ENCODE assay signal across 1 cellular context in the genomic region with DNA sequence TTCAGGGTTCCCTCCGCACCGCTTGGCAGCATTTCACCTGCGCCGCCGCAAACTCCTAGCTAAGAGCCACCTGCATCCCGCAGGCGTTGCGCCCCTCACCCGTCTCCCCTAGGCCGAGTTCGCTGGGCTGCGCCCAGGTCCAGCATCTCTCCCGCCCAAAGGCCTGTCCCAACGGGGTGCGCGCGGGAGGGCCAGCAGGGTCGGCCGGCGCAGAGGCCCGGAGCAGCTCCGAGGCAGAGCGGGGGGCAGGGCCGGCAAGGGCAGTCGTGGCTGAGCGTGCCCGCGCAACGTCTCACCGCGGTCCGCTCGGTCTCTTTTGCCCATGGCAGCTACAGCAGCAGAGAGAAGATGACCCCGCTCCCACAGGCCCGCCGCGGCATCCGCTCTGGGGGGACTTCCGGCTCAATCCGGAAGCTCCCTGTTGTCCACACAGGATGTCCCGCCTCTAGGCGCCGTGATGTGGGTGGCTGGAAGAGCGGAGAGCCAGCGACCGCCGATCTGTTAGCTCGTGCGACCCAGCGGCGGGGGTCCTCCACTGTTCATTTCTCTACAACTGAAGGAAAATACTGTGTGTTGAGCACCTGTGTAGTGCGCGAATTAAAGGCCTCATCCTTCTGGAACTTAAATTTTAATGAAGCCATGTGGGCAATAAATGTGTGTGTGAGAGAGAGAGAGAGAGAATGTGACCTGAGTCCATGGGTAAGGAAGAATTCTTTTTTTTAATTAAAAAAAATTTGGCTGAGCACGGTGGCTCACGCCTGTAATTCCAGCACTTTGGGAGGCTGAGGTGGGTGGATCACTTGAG.
TF ChIP-seq lines count a peak whose summit lies in the region.

A gene (minus strand): TSS at position 387 of the 805 bp plus-strand sequence. CDS start 63 bp downstream, at position 324.

TF ChIP-seq in K562, 482 proteins besides CTCF, POLR2A, EP300 and RAD21 (continued from another document):
- TF ChIP-seq, protein P1, sequence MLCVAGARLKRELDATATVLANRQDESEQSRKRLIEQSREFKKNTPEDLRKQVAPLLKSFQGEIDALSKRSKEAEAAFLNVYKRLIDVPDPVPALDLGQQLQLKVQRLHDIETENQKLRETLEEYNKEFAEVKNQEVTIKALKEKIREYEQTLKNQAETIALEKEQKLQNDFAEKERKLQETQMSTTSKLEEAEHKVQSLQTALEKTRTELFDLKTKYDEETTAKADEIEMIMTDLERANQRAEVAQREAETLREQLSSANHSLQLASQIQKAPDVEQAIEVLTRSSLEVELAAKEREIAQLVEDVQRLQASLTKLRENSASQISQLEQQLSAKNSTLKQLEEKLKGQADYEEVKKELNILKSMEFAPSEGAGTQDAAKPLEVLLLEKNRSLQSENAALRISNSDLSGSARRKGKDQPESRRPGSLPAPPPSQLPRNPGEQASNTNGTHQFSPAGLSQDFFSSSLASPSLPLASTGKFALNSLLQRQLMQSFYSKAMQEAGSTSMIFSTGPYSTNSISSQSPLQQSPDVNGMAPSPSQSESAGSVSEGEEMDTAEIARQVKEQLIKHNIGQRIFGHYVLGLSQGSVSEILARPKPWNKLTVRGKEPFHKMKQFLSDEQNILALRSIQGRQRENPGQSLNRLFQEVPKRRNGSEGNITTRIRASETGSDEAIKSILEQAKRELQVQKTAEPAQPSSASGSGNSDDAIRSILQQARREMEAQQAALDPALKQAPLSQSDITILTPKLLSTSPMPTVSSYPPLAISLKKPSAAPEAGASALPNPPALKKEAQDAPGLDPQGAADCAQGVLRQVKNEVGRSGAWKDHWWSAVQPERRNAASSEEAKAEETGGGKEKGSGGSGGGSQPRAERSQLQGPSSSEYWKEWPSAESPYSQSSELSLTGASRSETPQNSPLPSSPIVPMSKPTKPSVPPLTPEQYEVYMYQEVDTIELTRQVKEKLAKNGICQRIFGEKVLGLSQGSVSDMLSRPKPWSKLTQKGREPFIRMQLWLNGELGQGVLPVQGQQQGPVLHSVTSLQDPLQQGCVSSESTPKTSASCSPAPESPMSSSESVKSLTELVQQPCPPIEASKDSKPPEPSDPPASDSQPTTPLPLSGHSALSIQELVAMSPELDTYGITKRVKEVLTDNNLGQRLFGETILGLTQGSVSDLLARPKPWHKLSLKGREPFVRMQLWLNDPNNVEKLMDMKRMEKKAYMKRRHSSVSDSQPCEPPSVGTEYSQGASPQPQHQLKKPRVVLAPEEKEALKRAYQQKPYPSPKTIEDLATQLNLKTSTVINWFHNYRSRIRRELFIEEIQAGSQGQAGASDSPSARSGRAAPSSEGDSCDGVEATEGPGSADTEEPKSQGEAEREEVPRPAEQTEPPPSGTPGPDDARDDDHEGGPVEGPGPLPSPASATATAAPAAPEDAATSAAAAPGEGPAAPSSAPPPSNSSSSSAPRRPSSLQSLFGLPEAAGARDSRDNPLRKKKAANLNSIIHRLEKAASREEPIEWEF (CRISPR knock-in tag; IDR thresholded peaks at IDR 0.05), result no peak
- TF ChIP-seq, protein P2, sequence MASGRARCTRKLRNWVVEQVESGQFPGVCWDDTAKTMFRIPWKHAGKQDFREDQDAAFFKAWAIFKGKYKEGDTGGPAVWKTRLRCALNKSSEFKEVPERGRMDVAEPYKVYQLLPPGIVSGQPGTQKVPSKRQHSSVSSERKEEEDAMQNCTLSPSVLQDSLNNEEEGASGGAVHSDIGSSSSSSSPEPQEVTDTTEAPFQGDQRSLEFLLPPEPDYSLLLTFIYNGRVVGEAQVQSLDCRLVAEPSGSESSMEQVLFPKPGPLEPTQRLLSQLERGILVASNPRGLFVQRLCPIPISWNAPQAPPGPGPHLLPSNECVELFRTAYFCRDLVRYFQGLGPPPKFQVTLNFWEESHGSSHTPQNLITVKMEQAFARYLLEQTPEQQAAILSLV (tag; IDR thresholded peaks at IDR 0.05), result no peak
- TF ChIP-seq PURB (CRISPR knock-in tag; IDR thresholded peaks at IDR 0.05; ENCODE audit: low read depth), result no peak
